ENCODE assay signal across 16 cellular contexts in genomic region chr20:24531626-24532419, GRCh38.
DNase-seq lines count a peak whose midpoint lies in the region; ATAC-seq and TF ChIP-seq lines count a peak whose summit lies in the region.
"Had no signal": no experiment of that assay in that cellular context is flagged by ENCODE, and none has a peak within 500 bp of the region (broad histone marks: within the 10 kb centered on the region; RNA-seq: fewer than 3 reads in every experiment).

No MANE protein-coding gene starts in this region.

- TF ChIP-seq POLR2A in esophagus muscularis mucosa (IDR thresholded peaks at IDR 0.05; ENCODE audit: low read depth), result no peak

- no peak overlapping the region for H3K27ac ChIP-seq in esophagus muscularis mucosa (replicated peaks in 1 of 4)
- H3K27ac ChIP-seq: 22Rv1, A549, C4-2B, GM23248 had no signal

- no peaks in the 10 kb centered on the region for H3K4me1 ChIP-seq in esophagus muscularis mucosa
- H3K4me1 ChIP-seq: A549, Caco-2, HAP-1 had no signal

- no peak overlapping the region for H3K4me3 ChIP-seq in esophagus muscularis mucosa
- H3K4me3 ChIP-seq: A549, GM23248, HAP-1 had no signal

- DNase-seq in NCI-H748 (lab: John Stamatoyannopoulos, UW; ENCODE audit: unreplicated experiment) (peak; percentile 20), NCI-H748 treated with DMSO at 0.1 percent for 48 hours (lab: John Stamatoyannopoulos, UW) (no peak), left ventricle myocardium superior (no peak), Right ventricle myocardium inferior (ENCODE audit: missing footprints) (no peak), esophagus muscularis mucosa (ENCODE audit: extremely low spot score) (peak; percentile 62), NOMO-1 treated with dmso at 0.1 percent for 144 hours (lab: John Stamatoyannopoulos, UW; ENCODE audit: unreplicated experiment) (no peak)
- no peak for DNase-seq in stimulated activated CD4-positive, alpha-beta T cell treated with anti-CD3 and anti-CD28 coated beads, Interleukin-2, amount 100 ng/mL, for 24 hours
- DNase-seq: AML-193; Caco-2; CD4-positive, alpha-beta T cell; GDM1; GM23248 had no signal

- 82% methylated on average over 6 of the region's 6 CpGs for WGBS in esophagus muscularis mucosa

- ATAC-seq in left ventricle myocardium superior, result peak; percentile 76
- no peak for ATAC-seq in Right ventricle myocardium inferior
- ATAC-seq: A549 had no signal

- intact Hi-C loops in left ventricle myocardium superior (cut with micrococcal nuclease) (no loop called here), Right ventricle myocardium inferior (cut with DNase I) (loop anchor here (10.0 kb wide), 1 partner anchor 57 kb away; no protein-coding TSS in a partner anchor), esophagus muscularis mucosa (cut with DNase I) (no loop called here)

- H3K9me3 ChIP-seq in esophagus muscularis mucosa, result no peaks in the 10 kb centered on the region
- H3K9me3 ChIP-seq: A549, Caco-2, HAP-1 had no signal

- no peak for TF ChIP-seq CTCF in esophagus muscularis mucosa (IDR thresholded peaks at IDR 0.05)

- TF ChIP-seq EP300 in esophagus muscularis mucosa (IDR thresholded peaks at IDR 0.05), result no peak

- H3K27me3 ChIP-seq in esophagus muscularis mucosa, result peaks cover 0 to 14% (median 0%) of the 10 kb centered on the region in 4 donors

- H3K36me3 ChIP-seq in esophagus muscularis mucosa, result no peaks in the 10 kb centered on the region
- H3K36me3 ChIP-seq: HAP-1 had no signal

Comparison
In these comparisons a context has a peak if more than half of its experiments do, and no peak if none do; other contexts are left out.
1. DNase-seq: peak in NCI-H748 (single experiment) and esophagus muscularis mucosa (single experiment); none in NCI-H748 treated with DMSO at 0.1 percent for 48 hours (single experiment), left ventricle myocardium superior (single experiment), Right ventricle myocardium inferior (single experiment), NOMO-1 treated with dmso at 0.1 percent for 144 hours (single experiment) and stimulated activated CD4-positive, alpha-beta T cell treated with anti-CD3 and anti-CD28 coated beads, Interleukin-2, amount 100 ng/mL, for 24 hours (0 of 2).